Comparison of ENCODE assay signal across 8 cellular contexts in the genomic region with DNA sequence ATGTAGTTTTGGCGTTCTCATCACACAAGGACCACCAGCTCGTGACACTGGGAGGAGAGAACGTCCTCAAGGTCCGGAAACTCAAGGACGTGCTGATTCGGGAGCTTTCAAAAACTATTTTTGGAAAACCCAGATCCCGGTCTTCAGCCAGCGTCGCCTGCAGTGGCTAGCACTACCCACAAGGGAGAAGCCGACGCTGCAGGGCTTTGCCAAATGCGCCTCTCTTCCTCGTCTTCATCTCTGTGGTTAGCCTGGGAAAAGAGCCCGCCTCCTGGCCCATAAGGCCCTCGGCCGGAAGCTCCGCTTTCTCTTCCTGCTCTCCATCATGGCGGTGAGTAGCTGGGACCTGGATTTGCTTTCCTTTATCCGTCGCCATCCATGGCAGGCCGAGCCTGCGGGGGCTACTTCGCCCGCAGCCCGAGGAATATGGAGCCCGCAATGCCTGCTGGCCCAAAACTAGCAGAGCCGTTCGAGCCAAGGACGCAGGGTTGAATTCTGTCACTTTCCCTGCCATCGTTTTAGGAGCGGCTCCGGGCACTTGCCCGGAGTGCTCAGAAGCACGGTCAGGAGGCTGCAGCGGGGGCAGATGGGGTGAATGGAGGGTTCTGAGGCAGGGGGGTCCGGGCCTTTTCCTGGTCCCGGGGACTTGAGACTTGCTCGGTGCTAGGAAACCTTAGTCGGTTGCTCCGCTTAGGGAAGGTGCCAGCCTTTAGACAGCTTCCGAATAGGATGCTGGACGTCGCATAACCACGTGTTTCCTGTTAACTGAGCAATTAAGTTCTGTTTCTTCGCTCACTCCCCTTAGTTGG. TPM values are rescaled to one million over a fixed set of nuclear protein-coding genes. Genes with fewer than 3 reads are reported as not detected.
DNase-seq lines count a peak whose midpoint lies in the region; ATAC-seq and TF ChIP-seq lines count a peak whose summit lies in the region.

Gene RPL11, plus strand, starts transcription at position 308 of the 809 bp plus-strand sequence. Its CDS starts 18 bp downstream, at position 326.

- H3K36me3 Mint-ChIP-seq in chondrocyte (ENCODE audit: low read depth), result peaks cover 34% of the 10 kb centered on the region

- H3K4me1 Mint-ChIP-seq in chondrocyte (ENCODE audit: low read depth), result peaks cover 46% of the 10 kb centered on the region

- peak; percentile 93 for ATAC-seq in GM19043 (IDR thresholded peaks at IDR 0.05; ENCODE audit: low read depth, unreplicated experiment)
- peak; percentile 88 for ATAC-seq in HG03378 (IDR thresholded peaks at IDR 0.05; ENCODE audit: unreplicated experiment)

- H3K4me3 Mint-ChIP-seq in chondrocyte (ENCODE audit: unreplicated experiment), result peak within 1 kb of the TSS; percentile 96

- DNase-seq in AG20443 (ENCODE audit: low spot score), result peak; percentile 97
- DNase-seq in NCI-H460 (ENCODE audit: extremely low read depth, low read depth), result peak; percentile 91
- DNase-seq in activated CD4-positive, alpha-beta T cell treated with anti-CD3 and anti-CD28 coated beads for 24 hours (ENCODE audit: low read depth in 2 of 2), result peak; percentile 77 to 87
- peak; percentile 93 for DNase-seq in chondrocyte (ENCODE audit: low spot score)
- DNase-seq in kidney epithelial cell (ENCODE audit: low read depth), result peak; percentile 76
- peak; percentile 85 to 87 for DNase-seq in stimulated activated CD4-positive, alpha-beta T cell treated with anti-CD3 and anti-CD28 coated beads, Interleukin-15, amount 100 ng/mL, for 48 hours (ENCODE audit: low read depth in 2 of 2)

- no peaks in the 10 kb centered on the region for H3K27me3 Mint-ChIP-seq in chondrocyte (ENCODE audit: low read depth)

- no peaks in the 10 kb centered on the region for H3K27me3 ChIP-seq in kidney epithelial cell (ENCODE audit: control insufficient read depth, insufficient read depth, low read length)

- H3K27ac Mint-ChIP-seq in chondrocyte (ENCODE audit: unreplicated experiment), result peak within 1 kb of the TSS; percentile 91

- peaks cover 9% of the 10 kb centered on the region for H3K36me3 ChIP-seq in kidney epithelial cell (ENCODE audit: control insufficient read depth, insufficient read depth, low read length)

- TF ChIP-seq CTCF in chondrocyte (IDR thresholded peaks at IDR 0.05) (peak; percentile 79), kidney epithelial cell (IDR thresholded peaks at IDR 0.05; ENCODE audit: insufficient read depth, low read length, poor library complexity, severe bottlenecking) (peak; percentile 81)

- H3K4me3 ChIP-seq in kidney epithelial cell (ENCODE audit: low read depth, low read length), result peak within 1 kb of the TSS; percentile 87

- H3K9me3 Mint-ChIP-seq in chondrocyte (ENCODE audit: low read depth), result no peaks in the 10 kb centered on the region

RNA-seq across cellular contexts. Expression of gene RPL11, which starts in this region (rescaled TPM):
- total RNA-seq in NCI-H460 (2014; rRNA removed; shearing (Covaris generic)), result 2,020 and 2,371 TPM in 2 replicates
- polyA plus RNA-seq in NCI-H460 (2014; cell fraction: nucleus; rRNA removed), result 653 and 703 TPM in 2 replicates
- total RNA-seq in chondrocyte (485 to 589 TPM (median 492 TPM) in 3 replicates), kidney epithelial cell (932 and 942 TPM in 2 replicates)

Comparison
In these comparisons a context has a peak if more than half of its experiments do, and no peak if none do; other contexts are left out.
1. Peak in every context shown above with its lines: DNase-seq, ATAC-seq and H3K4me3 ChIP-seq.